Comparison of ENCODE assay signal across 25 cellular contexts in the genomic region with DNA sequence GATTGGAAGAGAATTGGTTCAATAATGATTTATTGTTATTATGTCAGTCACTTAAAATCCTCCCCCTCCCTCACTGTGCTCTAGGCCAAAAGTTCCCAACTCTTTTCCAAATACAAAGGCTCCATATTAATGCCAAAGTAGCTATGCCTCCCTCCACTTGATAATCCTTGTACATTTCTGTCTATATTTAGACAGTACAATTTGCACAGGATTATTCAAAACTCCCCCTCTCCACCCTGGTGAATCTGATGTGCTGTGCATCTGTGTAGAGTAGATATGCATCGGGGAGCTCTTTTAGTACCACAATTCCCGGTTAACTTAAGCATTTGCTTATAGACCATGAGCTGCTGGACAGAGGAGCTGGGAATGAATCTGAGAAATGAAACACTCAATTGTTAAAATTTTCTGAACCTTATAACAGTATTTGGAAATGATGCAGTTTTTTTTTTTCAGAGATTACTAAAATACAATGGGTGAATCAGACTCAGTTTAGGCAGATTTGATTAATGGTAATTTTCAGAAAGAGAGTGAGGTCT. TPM values are rescaled to one million over a fixed set of nuclear protein-coding genes. Genes with fewer than 3 reads are reported as not detected.
"Had no signal": no experiment of that assay in that cellular context is flagged by ENCODE, and none has a peak within 500 bp of the region (broad histone marks: within the 10 kb centered on the region; RNA-seq: fewer than 3 reads in every experiment).

No MANE protein-coding gene starts in this region.

- H3K4me3 ChIP-seq: body of pancreas, colonic mucosa, gastrocnemius medialis, tibial artery had no signal

- H3K9me3 ChIP-seq: body of pancreas, colonic mucosa, gastrocnemius medialis, neutrophil, tibial artery had no signal

- ATAC-seq: activated CD8-positive, alpha-beta memory T cell treated with anti-CD3 and anti-CD28 coated beads, Interleukin-2, amount 10 ng/mL, durations not matched to agents 7 days and 5 days; activated T-helper 17 cell treated with anti-CD3 and anti-CD28 coated beads, Interleukin-2, amount 50 U/mL, for 72 hours; body of pancreas; gastrocnemius medialis; left ventricle myocardium superior; natural killer cell had no signal

- H3K36me3 ChIP-seq: colonic mucosa, gastrocnemius medialis, neutrophil, tibial artery had no signal

- H3K27me3 Mint-ChIP-seq: activated CD4-positive, alpha-beta memory T cell treated with anti-CD3 and anti-CD28 coated beads, Interleukin-2, amount 10 ng/mL, durations not matched to agents 7 days and 5 days had no signal

- H3K27me3 ChIP-seq: body of pancreas, colonic mucosa, gastrocnemius medialis, neutrophil, tibial artery had no signal

- H3K9me3 Mint-ChIP-seq: activated T-helper 17 cell treated with anti-CD3 and anti-CD28 coated beads, Interleukin-2, amount 50 U/mL, for 72 hours; central memory CD8-positive, alpha-beta T cell; natural killer cell had no signal

- H3K4me1 ChIP-seq: body of pancreas, colonic mucosa, gastrocnemius medialis had no signal

- DNase-seq: activated CD4-positive, alpha-beta memory T cell treated with anti-CD3 and anti-CD28 coated beads, Interleukin-2, amount 10 ng/mL, durations not matched to agents 7 days and 5 days; activated CD4-positive, alpha-beta T cell treated with anti-CD3 and anti-CD28 coated beads for 48 hours; activated CD4-positive, CD25-positive, alpha-beta regulatory T cell; activated CD8-positive, alpha-beta memory T cell treated with anti-CD3 and anti-CD28 coated beads, Interleukin-2, amount 10 ng/mL, durations not matched to agents 7 days and 5 days; activated naive CD4-positive, alpha-beta T cell treated with Interleukin-2 at 50 U/mL for 16 hours; activated naive CD8-positive, alpha-beta T cell treated with anti-CD3 and anti-CD28 coated beads, Interleukin-2, amount 10 ng/mL, durations not matched to agents 7 days and 5 days; activated T-cell treated with anti-CD3 and anti-CD28 coated beads, Interleukin-2, amount 50 U/mL, for 1 hour; amygdala; body of pancreas; colonic mucosa; gastrocnemius medialis; left ventricle myocardium superior; natural killer cell; retina; stimulated activated naive CD8-positive, alpha-beta T cell treated with anti-CD3 and anti-CD28 coated beads, Interleukin-15, Interleukin-2, amounts not matched to agents 100 U/mL and 50 U/mL, for 24 hours; substantia nigra; tibial artery had no signal

- H3K27ac Mint-ChIP-seq: activated CD4-positive, alpha-beta memory T cell treated with anti-CD3 and anti-CD28 coated beads, Interleukin-2, amount 10 ng/mL, durations not matched to agents 7 days and 5 days; activated CD8-positive, alpha-beta memory T cell treated with anti-CD3 and anti-CD28 coated beads, Interleukin-2, amount 10 ng/mL, durations not matched to agents 7 days and 5 days; activated naive CD8-positive, alpha-beta T cell treated with anti-CD3 and anti-CD28 coated beads, Interleukin-2, amount 10 ng/mL, durations not matched to agents 7 days and 5 days; activated T-helper 17 cell treated with anti-CD3 and anti-CD28 coated beads, Interleukin-2, amount 50 U/mL, for 72 hours; memory B cell; natural killer cell had no signal

- H3K27ac ChIP-seq: body of pancreas, colonic mucosa, gastrocnemius medialis, neutrophil had no signal

- H3K4me1 Mint-ChIP-seq: activated CD4-positive, alpha-beta memory T cell treated with anti-CD3 and anti-CD28 coated beads, Interleukin-2, amount 10 ng/mL, durations not matched to agents 7 days and 5 days; activated CD8-positive, alpha-beta memory T cell treated with anti-CD3 and anti-CD28 coated beads, Interleukin-2, amount 10 ng/mL, durations not matched to agents 7 days and 5 days; activated naive CD8-positive, alpha-beta T cell treated with anti-CD3 and anti-CD28 coated beads, Interleukin-2, amount 10 ng/mL, durations not matched to agents 7 days and 5 days; activated T-helper 17 cell treated with anti-CD3 and anti-CD28 coated beads, Interleukin-2, amount 50 U/mL, for 72 hours; central memory CD8-positive, alpha-beta T cell; memory B cell; natural killer cell had no signal

- H3K4me3 Mint-ChIP-seq: activated CD4-positive, alpha-beta memory T cell treated with anti-CD3 and anti-CD28 coated beads, Interleukin-2, amount 10 ng/mL, durations not matched to agents 7 days and 5 days; activated CD8-positive, alpha-beta memory T cell treated with anti-CD3 and anti-CD28 coated beads, Interleukin-2, amount 10 ng/mL, durations not matched to agents 7 days and 5 days; activated naive CD8-positive, alpha-beta T cell treated with anti-CD3 and anti-CD28 coated beads, Interleukin-2, amount 10 ng/mL, durations not matched to agents 7 days and 5 days; activated T-helper 17 cell treated with anti-CD3 and anti-CD28 coated beads, Interleukin-2, amount 50 U/mL, for 72 hours; central memory CD8-positive, alpha-beta T cell; memory B cell; natural killer cell had no signal

- H3K36me3 Mint-ChIP-seq: activated CD8-positive, alpha-beta memory T cell treated with anti-CD3 and anti-CD28 coated beads, Interleukin-2, amount 10 ng/mL, durations not matched to agents 7 days and 5 days; activated naive CD8-positive, alpha-beta T cell treated with anti-CD3 and anti-CD28 coated beads, Interleukin-2, amount 10 ng/mL, durations not matched to agents 7 days and 5 days; natural killer cell had no signal

RNA-seq across cellular contexts. Expression of a gene that starts 27.6 kb away (rescaled TPM):
- total RNA-seq: activated CD4-positive, alpha-beta memory T cell treated with anti-CD3 and anti-CD28 coated beads, Interleukin-2, amount 10 ng/mL, durations not matched to agents 7 days and 5 days; activated CD8-positive, alpha-beta memory T cell treated with anti-CD3 and anti-CD28 coated beads, Interleukin-2, amount 10 ng/mL, durations not matched to agents 7 days and 5 days; activated naive CD8-positive, alpha-beta T cell treated with anti-CD3 and anti-CD28 coated beads, Interleukin-2, amount 10 ng/mL, durations not matched to agents 7 days and 5 days; activated T-helper 17 cell treated with anti-CD3 and anti-CD28 coated beads, Interleukin-2, amount 50 U/mL, for 72 hours; body of pancreas; colonic mucosa; gastrocnemius medialis; left ventricle myocardium superior; mucosa of gallbladder; natural killer cell; skeletal muscle tissue; urinary bladder had no signal
- polyA plus RNA-seq: esophagus, urinary bladder had no signal
